In genomic region chr13:112066624-112067004, GRCh38 we compare ENCODE assay signal across 10 cellular contexts. TPM values are rescaled to one million over a fixed set of nuclear protein-coding genes. Genes with fewer than 3 reads are reported as not detected.
A peak's percentile ranks its signal among the peaks of the same experiment; 100 is the strongest.
DNase-seq lines count a peak whose midpoint lies in the region; ATAC-seq and TF ChIP-seq lines count a peak whose summit lies in the region.
"Had no signal": no experiment of that assay in that cellular context is flagged by ENCODE, and none has a peak within 500 bp of the region (broad histone marks: within the 10 kb centered on the region; RNA-seq: fewer than 3 reads in every experiment).

No MANE protein-coding gene starts in this region.

- intact Hi-C loops in dorsolateral prefrontal cortex (cut with DNase I): loop anchor here in 1 of 2 donors (10.0 kb wide), 1 partner anchor 92 kb away; no protein-coding TSS in a partner anchor

- peaks cover 15 to 17% of the 10 kb centered on the region in 2 donors for H3K36me3 Mint-ChIP-seq in naive B cell
- H3K36me3 Mint-ChIP-seq in stimulated activated naive B cell treated with anti-CD40 and anti-IgM and Interleukin-4, amounts not matched to agents 10 μg/mL and 1 μg/mL and 100 μg/mL, for 72 hours: peaks cover 5 to 6% of the 10 kb centered on the region in 2 donors

- peak in 1 of 56 donors; percentile 3 for TF ChIP-seq CTCF in dorsolateral prefrontal cortex (IDR thresholded peaks at IDR 0.05 in 54 of 56, conservative IDR thresholded peaks at IDR 0.05 in 2 of 56; ENCODE audit: low read depth in 1 of 56, partially characterized antibody in 56 of 56)

- peaks cover 0 to 37% (median 9%) of the 10 kb centered on the region in 7 donors for H3K9me3 Mint-ChIP-seq in naive B cell
- no peaks in the 10 kb centered on the region for H3K9me3 Mint-ChIP-seq in stimulated activated naive B cell treated with anti-CD40 and anti-IgM and Interleukin-4, amounts not matched to agents 10 μg/mL and 1 μg/mL and 100 μg/mL, for 72 hours

- no peak overlapping the region for H3K27ac Mint-ChIP-seq in naive B cell
- no peak overlapping the region for H3K27ac Mint-ChIP-seq in stimulated activated naive B cell treated with anti-CD40 and anti-IgM and Interleukin-4, amounts not matched to agents 10 μg/mL and 1 μg/mL and 100 μg/mL, for 72 hours
- H3K27ac Mint-ChIP-seq: activated naive CD4-positive, alpha-beta T cell treated with anti-CD3 and anti-CD28 coated beads, Interleukin-2, amount 50 U/mL, for 24 hours had no signal

- peak overlapping the region in 1 of 8 donors; percentile 52 for H3K4me3 Mint-ChIP-seq in naive B cell
- H3K4me3 Mint-ChIP-seq in stimulated activated naive B cell treated with anti-CD40 and anti-IgM and Interleukin-4, amounts not matched to agents 10 μg/mL and 1 μg/mL and 100 μg/mL, for 72 hours: peak overlapping the region in 1 of 2 donors; percentile 71

- in situ Hi-C loops in G401 (cut with HindIII; ENCODE audit: low sequenced_read_pairs) (no loop called here), ACHN (cut with HindIII; ENCODE audit: low pct_ligation_motif_present, low pct_unique_long_range_greater_than_20kb, low sequenced_read_pairs) (no loop called here)

- DNase-seq in G401 (ENCODE audit: low spot score) (peak; percentile 13), T1000 (lab: John Stamatoyannopoulos, UW) (peak; percentile 70), dorsolateral prefrontal cortex (peak in 8 of 10 donors; percentile 27 to 82 (median 70)), naive B cell (peak; percentile 40), ACHN (no peak)
- DNase-seq in stimulated activated naive B cell treated with anti-CD40 and anti-IgM and Interleukin-4, amounts not matched to agents 10 μg/mL and 1 μg/mL and 100 μg/mL, for 72 hours: no peak

- ATAC-seq in naive B cell (ENCODE audit: low read depth in 2 of 2) (peak; percentile 35 to 37), GM18861 (IDR thresholded peaks at IDR 0.05; ENCODE audit: unreplicated experiment) (no peak), GM18511 (IDR thresholded peaks at IDR 0.05; ENCODE audit: unreplicated experiment) (no peak)
- peak; percentile 49 to 55 for ATAC-seq in stimulated activated naive B cell treated with anti-CD40 and anti-IgM and Interleukin-4, amounts not matched to agents 10 μg/mL and 1 μg/mL and 100 μg/mL, for 72 hours (replicated peaks)

- H3K4me3 ChIP-seq in dorsolateral prefrontal cortex: peak overlapping the region in 57 of 59 donors; percentile 7 to 64 (median 45)
- H3K4me3 ChIP-seq: thyroid gland had no signal

- peaks cover 4 to 95% (median 84%) of the 10 kb centered on the region in 45 donors for H3K27me3 ChIP-seq in dorsolateral prefrontal cortex

- H3K27ac ChIP-seq in dorsolateral prefrontal cortex: peak overlapping the region in 20 of 59 donors; percentile 18 to 70 (median 52)
- H3K27ac ChIP-seq: thyroid gland had no signal

- peaks cover 0 to 19% (median 8%) of the 10 kb centered on the region in 3 donors for H3K4me1 Mint-ChIP-seq in naive B cell
- H3K4me1 Mint-ChIP-seq in stimulated activated naive B cell treated with anti-CD40 and anti-IgM and Interleukin-4, amounts not matched to agents 10 μg/mL and 1 μg/mL and 100 μg/mL, for 72 hours: peaks cover 8 to 12% of the 10 kb centered on the region in 2 donors

- peaks cover 42 to 72% (median 70%) of the 10 kb centered on the region in 3 donors for H3K27me3 Mint-ChIP-seq in naive B cell
- H3K27me3 Mint-ChIP-seq in stimulated activated naive B cell treated with anti-CD40 and anti-IgM and Interleukin-4, amounts not matched to agents 10 μg/mL and 1 μg/mL and 100 μg/mL, for 72 hours: peaks cover 60 to 65% of the 10 kb centered on the region in 2 donors

RNA-seq across cellular contexts. Expression of gene SOX1, which starts 0.3 kb away (rescaled TPM):
- not detected in 2 replicates for total RNA-seq in G401 (2014; rRNA removed; shearing (Covaris generic))
- total RNA-seq in dorsolateral prefrontal cortex: 1 to 10 TPM; 1.9 to 8.0 (median 4.2) TPM
- polyA plus RNA-seq in naive B cell (ENCODE audit: low read depth in 6 of 6): not detected

Comparison
In these comparisons a context has a peak if more than half of its experiments do, and no peak if none do; other contexts are left out.
1. DNase-seq: peak in G401 (single experiment), T1000 (single experiment), dorsolateral prefrontal cortex (8 of 10) and naive B cell (single experiment); none in stimulated activated naive B cell treated with anti-CD40 and anti-IgM and Interleukin-4, amounts not matched to agents 10 μg/mL and 1 μg/mL and 100 μg/mL, for 72 hours (single experiment) and ACHN (single experiment).
2. ATAC-seq: peak in naive B cell (2 of 2) and stimulated activated naive B cell treated with anti-CD40 and anti-IgM and Interleukin-4, amounts not matched to agents 10 μg/mL and 1 μg/mL and 100 μg/mL, for 72 hours (2 of 2); none in GM18861 (single experiment) and GM18511 (single experiment).